In the genomic region with DNA sequence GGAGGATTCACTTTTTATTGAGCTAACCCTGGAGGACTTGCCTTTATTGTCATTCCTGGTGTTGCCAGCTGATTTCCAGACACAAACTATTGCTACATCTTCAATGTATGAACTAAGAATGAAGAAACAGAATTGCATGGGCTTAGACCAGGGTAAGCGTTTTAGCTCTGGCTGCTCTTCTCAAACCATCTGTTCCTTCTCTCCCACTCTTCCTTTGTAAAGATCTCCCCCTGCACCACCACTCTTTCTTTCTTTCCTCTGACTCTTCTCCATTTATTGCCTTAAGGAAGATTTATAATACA, we compare ENCODE assay signal across 23 cellular contexts. TPM values are rescaled to one million over a fixed set of nuclear protein-coding genes. Genes with fewer than 3 reads are reported as not detected.
DNase-seq lines count a peak whose midpoint lies in the region; ATAC-seq and TF ChIP-seq lines count a peak whose summit lies in the region.
"Had no signal": no experiment of that assay in that cellular context is flagged by ENCODE, and none has a peak within 500 bp of the region (broad histone marks: within the 10 kb centered on the region; RNA-seq: fewer than 3 reads in every experiment).

No MANE protein-coding gene starts in this region.

- no peaks in the 10 kb centered on the region for H3K9me3 ChIP-seq in suprapubic skin
- H3K9me3 ChIP-seq: BLaER1, MG63, SJCRH30 had no signal

- no peak for TF ChIP-seq EP300 in suprapubic skin (IDR thresholded peaks at IDR 0.05)

- TF ChIP-seq CTCF in AG10803 (conservative IDR thresholded peaks at IDR 0.05; ENCODE audit: low read length): no peak
- TF ChIP-seq CTCF in brain (conservative IDR thresholded peaks at IDR 0.05): no peak
- no peak for TF ChIP-seq CTCF in suprapubic skin (IDR thresholded peaks at IDR 0.05)

- H3K4me3 ChIP-seq in AG10803 (ENCODE audit: low read length): no peak overlapping the region
- H3K4me3 ChIP-seq in suprapubic skin: no peak overlapping the region
- H3K4me3 ChIP-seq: BLaER1, MG63, SJCRH30 had no signal

- DNase-seq in AG10803 (ENCODE audit: low read depth) (peak; percentile 25), NCI-H82 (lab: John Stamatoyannopoulos, UW) (peak; percentile 93), iris pigment epithelial cell (ENCODE audit: low read depth) (peak; percentile 10), SHP77 (lab: John Stamatoyannopoulos, UW) (no peak), NK-92 (lab: John Stamatoyannopoulos, UW; ENCODE audit: unreplicated experiment) (no peak), suprapubic skin (ENCODE audit: low spot score in 2 of 2) (no peak)
- DNase-seq: 8988T; CD4-positive, CD25-positive, alpha-beta regulatory T cell; DMS53; H7; KBM-7; MG63; NCI-H1105 treated with DMSO at 0.1 percent for 48 hours; NCI-H2029; NCI-H446; NCI-H526 treated with DMSO at 0.1 percent for 48 hours; NK-92 treated with Interleukin-12 subunit alpha and Interleukin-12 subunit beta, amount 100 ng/mL, for 24 hours; PC-3; SJCRH30 had no signal

- H3K36me3 ChIP-seq in suprapubic skin: no peaks in the 10 kb centered on the region
- H3K36me3 ChIP-seq: BLaER1, MG63, SJCRH30 had no signal

- no peaks in the 10 kb centered on the region for H3K27me3 ChIP-seq in suprapubic skin
- H3K27me3 ChIP-seq: BLaER1, MG63, SJCRH30 had no signal

- peak overlapping the region in 3 of 5 experiments; percentile 29 to 87 (median 34) for H3K27ac Mint-ChIP-seq in brain
- H3K27ac Mint-ChIP-seq: CD4-positive, CD25-positive, alpha-beta regulatory T cell had no signal

- no peak for TF ChIP-seq POLR2A in suprapubic skin (IDR thresholded peaks at IDR 0.05)

- H3K27me3 Mint-ChIP-seq in brain: no peaks in the 10 kb centered on the region
- H3K27me3 Mint-ChIP-seq: CD4-positive, CD25-positive, alpha-beta regulatory T cell had no signal

- peak overlapping the region in 1 of 5 experiments; percentile 7 for H3K4me3 Mint-ChIP-seq in brain
- H3K4me3 Mint-ChIP-seq: CD4-positive, CD25-positive, alpha-beta regulatory T cell had no signal

- H3K27ac ChIP-seq in suprapubic skin: no peak overlapping the region
- H3K27ac ChIP-seq: BLaER1, SJCRH30 had no signal

- H3K9me3 Mint-ChIP-seq in brain: no peaks in the 10 kb centered on the region

- H3K4me1 Mint-ChIP-seq in brain: peaks cover 23% of the 10 kb centered on the region
- H3K4me1 Mint-ChIP-seq: CD4-positive, CD25-positive, alpha-beta regulatory T cell had no signal

- ATAC-seq in HG03196 (IDR thresholded peaks at IDR 0.05; ENCODE audit: unreplicated experiment): no peak
- ATAC-seq: PC-3 had no signal

- WGBS in suprapubic skin: 62% methylated on average over 1 of the region's 1 CpG

- no peaks in the 10 kb centered on the region for H3K36me3 Mint-ChIP-seq in brain
- H3K36me3 Mint-ChIP-seq: CD4-positive, CD25-positive, alpha-beta regulatory T cell had no signal

- H3K4me1 ChIP-seq in suprapubic skin: no peaks in the 10 kb centered on the region
- H3K4me1 ChIP-seq: BLaER1, SJCRH30 had no signal

RNA-seq across cellular contexts. Expression of a gene that starts 41.8 kb away (rescaled TPM):
- polyA plus RNA-seq in brain (ENCODE audit: insufficient read depth, low read depth, low replicate concordance): 1.1 TPM
- 1 to 10 TPM; 2.8 to 6.4 (median 4.2) TPM for total RNA-seq in suprapubic skin
- total RNA-seq: CD4-positive, CD25-positive, alpha-beta regulatory T cell; G401; SJCRH30 had no signal
- polyA plus RNA-seq: CD4-positive, CD25-positive, alpha-beta regulatory T cell had no signal

Comparison
In these comparisons a context has a peak if more than half of its experiments do, and no peak if none do; other contexts are left out.
1. DNase-seq: peak in AG10803 (single experiment), NCI-H82 (single experiment) and iris pigment epithelial cell (single experiment); none in SHP77 (0 of 2), NK-92 (single experiment) and suprapubic skin (0 of 2).